12 cellular contexts compared by ENCODE assay signal in genomic region chr17:68343976-68344375, GRCh38. TPM values are rescaled to one million over a fixed set of nuclear protein-coding genes. Genes with fewer than 3 reads are reported as not detected.
DNase-seq lines count a peak whose midpoint lies in the region; ATAC-seq and TF ChIP-seq lines count a peak whose summit lies in the region.
"Had no signal": no experiment of that assay in that cellular context is flagged by ENCODE, and none has a peak within 500 bp of the region (broad histone marks: within the 10 kb centered on the region; RNA-seq: fewer than 3 reads in every experiment).

No MANE protein-coding gene starts in this region.

- H3K4me1 ChIP-seq in CD4-positive, alpha-beta memory T cell (ENCODE audit: insufficient read depth, low read length), result peaks cover 65% of the 10 kb centered on the region
- no peaks in the 10 kb centered on the region for H3K4me1 ChIP-seq in mesendoderm (ENCODE audit: control insufficient read depth, low read depth, low read length)
- H3K4me1 ChIP-seq: psoas muscle had no signal

- H3K56ac ChIP-seq in mesendoderm (ENCODE audit: low read length), result no peak overlapping the region

- no peak overlapping the region for H4K5ac ChIP-seq in mesendoderm (ENCODE audit: low read length)

- H3K4me3 ChIP-seq in CD4-positive, alpha-beta memory T cell (ENCODE audit: low read length in 2 of 2), result no peak overlapping the region
- no peak overlapping the region for H3K4me3 ChIP-seq in HL-60 (replicated peaks; ENCODE audit: insufficient read depth, low read length)
- H3K4me3 ChIP-seq in mesendoderm (ENCODE audit: low read length), result no peak overlapping the region
- H3K4me3 ChIP-seq: cardiac muscle cell, psoas muscle had no signal

- TF ChIP-seq CTCF in HL-60 (IDR thresholded peaks at IDR 0.05; ENCODE audit: insufficient read depth, low read length) (no peak), endothelial cell (IDR thresholded peaks at IDR 0.05; ENCODE audit: unreplicated experiment) (no peak)

- no CpG with 5 or more reads among the region's 5 CpGs for WGBS in mesendoderm (ENCODE audit: extremely low coverage, insufficient coverage, low lambda C conversion rate)

- no peaks in the 10 kb centered on the region for H3K27me3 Mint-ChIP-seq in CD4-positive, alpha-beta memory T cell
- H3K27me3 Mint-ChIP-seq in T-cell (no peaks in the 10 kb centered on the region), endothelial cell (ENCODE audit: unreplicated experiment) (peaks cover 7% of the 10 kb centered on the region)

- no peak overlapping the region for H3K4me2 ChIP-seq in mesendoderm (ENCODE audit: low read length)

- H3K4me1 Mint-ChIP-seq in CD4-positive, alpha-beta memory T cell, result peaks cover 54 to 71% (median 64%) of the 10 kb centered on the region in 4 donors
- H3K4me1 Mint-ChIP-seq in T-cell (peaks cover 65 to 77% (median 70%) of the 10 kb centered on the region in 3 donors), endothelial cell (ENCODE audit: unreplicated experiment) (peaks cover 26% of the 10 kb centered on the region)

- no peak overlapping the region for H3K18ac ChIP-seq in mesendoderm (ENCODE audit: low read length)

- peak in 1 of 4 experiments; percentile 33 for ATAC-seq in T-cell (replicated peaks in 1 of 4)
- no peak for ATAC-seq in GM21576 (IDR thresholded peaks at IDR 0.05; ENCODE audit: unreplicated experiment)
- no peak for ATAC-seq in GM18870 (IDR thresholded peaks at IDR 0.05; ENCODE audit: unreplicated experiment)

- no peaks in the 10 kb centered on the region for H3K36me3 ChIP-seq in CD4-positive, alpha-beta memory T cell (ENCODE audit: insufficient read depth, low read length)
- H3K36me3 ChIP-seq in mesendoderm (ENCODE audit: control insufficient read depth, insufficient read depth, low read length), result no peaks in the 10 kb centered on the region
- H3K36me3 ChIP-seq: cardiac muscle cell had no signal

- no peaks in the 10 kb centered on the region for H3K79me1 ChIP-seq in mesendoderm (ENCODE audit: low read length)

- no peak overlapping the region for H2BK120ac ChIP-seq in mesendoderm (ENCODE audit: low read depth, low read length)

- no peak overlapping the region for H4K8ac ChIP-seq in mesendoderm (ENCODE audit: low read depth, low read length)

- peak overlapping the region; percentile 39 for H3K27ac ChIP-seq in CD4-positive, alpha-beta memory T cell (ENCODE audit: low read depth, low read length)
- H3K27ac ChIP-seq in HL-60 (replicated peaks) (peak overlapping the region; percentile 94), mesendoderm (ENCODE audit: low read depth, low read length) (no peak overlapping the region)
- H3K27ac ChIP-seq: cardiac muscle cell, psoas muscle had no signal

- no peaks in the 10 kb centered on the region for H3K9me3 ChIP-seq in CD4-positive, alpha-beta memory T cell (ENCODE audit: control insufficient read depth in 1 of 2, low read length in 2 of 2)
- H3K9me3 ChIP-seq: psoas muscle had no signal

- peak in 2 of 5 donors; percentile 8 to 20 for DNase-seq in CD4-positive, alpha-beta memory T cell
- DNase-seq in HL-60 (ENCODE audit: low read depth in 1 of 2, low spot score in 1 of 2) (peak; percentile 50 to 93), T-cell (peak in 4 of 34 experiments; percentile 4 to 12 (median 8)), endothelial cell (ENCODE audit: low spot score) (no peak), A172 (ENCODE audit: low spot score) (no peak), mesendoderm (no peak)
- DNase-seq: NCI-H2029 treated with DMSO at 0.1 percent for 48 hours, NCI-H524 treated with DMSO at 0.1 percent for 48 hours, psoas muscle had no signal

- intact Hi-C loops in CD4-positive, alpha-beta memory T cell (cut with micrococcal nuclease), result loop anchor here (1.0 kb wide), 1 partner anchor 12 kb away; no protein-coding TSS in a partner anchor

- no peak overlapping the region for H3K4ac ChIP-seq in mesendoderm (ENCODE audit: low read depth, low read length)

- H3K36me3 Mint-ChIP-seq in CD4-positive, alpha-beta memory T cell, result no peaks in the 10 kb centered on the region
- H3K36me3 Mint-ChIP-seq in T-cell, result no peaks in the 10 kb centered on the region
- H3K36me3 Mint-ChIP-seq in endothelial cell (ENCODE audit: low read depth, unreplicated experiment), result peaks cover 15% of the 10 kb centered on the region

- H3K9me3 Mint-ChIP-seq in CD4-positive, alpha-beta memory T cell, result no peaks in the 10 kb centered on the region
- H3K9me3 Mint-ChIP-seq in T-cell (no peaks in the 10 kb centered on the region), endothelial cell (ENCODE audit: unreplicated experiment) (no peaks in the 10 kb centered on the region)

- CTCF ChIA-PET in CD4-positive, alpha-beta memory T cell (lab: Charles Lee; ENCODE audit: partially characterized antibody), result interaction anchor here (0.8 to 2.0 kb wide), 10 partner anchors 10 to 115 kb away, joined by 3 to 8 read pairs (median 4); no protein-coding TSS in a partner anchor
- CTCF ChIA-PET in T-cell (lab: Charles Lee), result interaction anchor here (0.6 to 1.0 kb wide), 2 partner anchors 9 to 121 kb away, joined by 3 to 4 read pairs; no protein-coding TSS in a partner anchor

- POLR2A ChIA-PET in CD4-positive, alpha-beta memory T cell (lab: Charles Lee; ENCODE audit: partially characterized antibody), result interaction anchor here (0.9 to 7.8 kb wide), 9 partner anchors 9 to 54 kb away, joined by 3 to 151 read pairs (median 6); partner anchors contain the start of genes ARSG and SLC16A6
- POLR2A ChIA-PET in T-cell (lab: Charles Lee), result interaction anchor here (0.5 to 1.2 kb wide), 2 partner anchors 11 to 53 kb away, joined by 3 to 4 read pairs; partner anchors contain the start of gene SLC16A6 (in 1 of the 2)

- H2BK15ac ChIP-seq in mesendoderm (replicated peaks; ENCODE audit: low read depth), result no peak overlapping the region

- H3K27ac Mint-ChIP-seq in CD4-positive, alpha-beta memory T cell, result peak overlapping the region; percentile 81 to 97 (median 91)
- H3K27ac Mint-ChIP-seq in T-cell (peak overlapping the region; percentile 90 to 93), endothelial cell (ENCODE audit: unreplicated experiment) (no peak overlapping the region)

- H3K79me2 ChIP-seq in mesendoderm (ENCODE audit: control insufficient read depth, insufficient read depth, low read length), result no peaks in the 10 kb centered on the region

- no peak overlapping the region for H2BK5ac ChIP-seq in mesendoderm (ENCODE audit: low read length)

- H3K4me3 Mint-ChIP-seq in CD4-positive, alpha-beta memory T cell, result peak overlapping the region in 6 of 8 donors; percentile 42 to 91 (median 72)
- H3K4me3 Mint-ChIP-seq in T-cell (peak overlapping the region in 1 of 3 donors; percentile 80), endothelial cell (ENCODE audit: unreplicated experiment) (peak overlapping the region; percentile 59)

- H3K27me3 ChIP-seq in CD4-positive, alpha-beta memory T cell (ENCODE audit: insufficient read depth, low read length), result no peaks in the 10 kb centered on the region
- H3K27me3 ChIP-seq in HL-60 (ENCODE audit: insufficient read depth, poor library complexity, severe bottlenecking), result no peaks in the 10 kb centered on the region
- H3K27me3 ChIP-seq in mesendoderm (ENCODE audit: insufficient read depth, low read length, poor library complexity), result no peaks in the 10 kb centered on the region
- H3K27me3 ChIP-seq: cardiac muscle cell had no signal

- H2AK5ac ChIP-seq in mesendoderm (ENCODE audit: low read length), result no peak overlapping the region

- no peak overlapping the region for H3K9ac ChIP-seq in mesendoderm (ENCODE audit: low read length)

- no peak overlapping the region for H3K23ac ChIP-seq in mesendoderm (ENCODE audit: low read length)

RNA-seq across cellular contexts. Expression of gene ARSG, which starts 52.7 kb away (rescaled TPM):
- total RNA-seq in CD4-positive, alpha-beta memory T cell, result 10 to 100 TPM; 13.6 to 19.1 TPM
- 10 to 100 TPM; 10.4 to 12.6 TPM for polyA plus RNA-seq in CD4-positive, alpha-beta memory T cell
- total RNA-seq in T-cell, result 10 to 100 TPM; 14.5 to 22.9 (median 17.8) TPM
- 9.8 TPM for total RNA-seq in endothelial cell (ENCODE audit: unreplicated experiment)
- 0.77 and 5.6 TPM in 2 replicates for total RNA-seq in A172 (2014; rRNA removed; shearing (Covaris generic))
- polyA plus RNA-seq in mesendoderm (2013, experiment 1 of 2), result 1.5 TPM
- polyA plus RNA-seq in mesendoderm (2013, experiment 2 of 2), result 1.6 TPM

RNA-seq across cellular contexts. Expression of gene SLC16A6, which starts 53.0 kb away (rescaled TPM):
- total RNA-seq in CD4-positive, alpha-beta memory T cell, result 1 to 10 TPM; 6.9 to 7.4 TPM
- 1 to 10 TPM; 1.7 to 2.0 TPM for polyA plus RNA-seq in CD4-positive, alpha-beta memory T cell
- total RNA-seq in T-cell (10 to 100 TPM in 1 of 5 donors, 1 to 10 TPM in 4; 4.4 to 10.5 (median 7.0) TPM), endothelial cell (ENCODE audit: unreplicated experiment) (2.4 TPM)
- total RNA-seq in A172 (2014; rRNA removed; shearing (Covaris generic)), result 0.48 and 5.3 TPM in 2 replicates
- 0.15 TPM for polyA plus RNA-seq in mesendoderm (2013, experiment 1 of 2)
- polyA plus RNA-seq in mesendoderm (2013, experiment 2 of 2), result 0.17 TPM
- polyA plus RNA-seq: cardiac muscle cell had no signal

Comparison
In these comparisons a context has a peak if more than half of its experiments do, and no peak if none do; other contexts are left out.
1. DNase-seq: peak in HL-60 (2 of 2); none in endothelial cell (single experiment), A172 (single experiment) and mesendoderm (single experiment).